ENCODE assay signal across 16 cellular contexts in the genomic region with DNA sequence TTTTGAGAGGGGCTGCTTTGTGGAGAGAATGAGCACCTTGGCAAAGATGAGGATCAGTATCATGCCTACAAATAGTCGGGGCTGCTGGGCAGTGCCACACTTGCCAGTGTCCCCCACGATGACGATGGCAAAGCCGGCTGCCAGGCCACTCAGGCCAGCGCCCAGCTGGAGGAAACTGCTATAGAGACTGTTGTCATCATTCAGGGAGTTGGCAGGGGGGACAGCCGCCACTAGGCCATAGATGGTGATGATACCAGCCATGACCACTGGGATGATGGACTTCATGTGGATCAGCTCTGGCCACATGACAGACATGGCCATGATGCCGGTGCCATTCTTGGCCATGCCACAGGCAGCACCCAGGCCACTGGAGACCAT. TPM values are rescaled to one million over a fixed set of nuclear protein-coding genes. Genes with fewer than 3 reads are reported as not detected.
DNase-seq lines count a peak whose midpoint lies in the region; ATAC-seq and TF ChIP-seq lines count a peak whose summit lies in the region.
"Had no signal": no experiment of that assay in that cellular context is flagged by ENCODE, and none has a peak within 500 bp of the region (broad histone marks: within the 10 kb centered on the region; RNA-seq: fewer than 3 reads in every experiment).

No MANE protein-coding gene starts in this region.

- no peak for TF ChIP-seq POLR2A in upper lobe of left lung (IDR thresholded peaks at IDR 0.05)

- DNase-seq in right cardiac atrium (no peak), cardiac septum (ENCODE audit: low spot score) (no peak), globus pallidus (ENCODE audit: low spot score) (peak; percentile 88), nucleus accumbens (lab: John Stamatoyannopoulos, UW) (peak in 49 of 56 donors; percentile 17 to 83 (median 62)), upper lobe of left lung (no peak), SW 1271 (lab: John Stamatoyannopoulos, UW) (no peak)
- DNase-seq in stimulated activated naive CD8-positive, alpha-beta T cell treated with anti-CD3 and anti-CD28 coated beads, Interleukin-15, Interleukin-2, amounts not matched to agents 100 U/mL and 50 U/mL, for 24 hours, result no peak
- DNase-seq: ACHN; activated naive CD8-positive, alpha-beta T cell treated with anti-CD3 and anti-CD28 coated beads, Interleukin-2, amount 50 U/mL, for 24 hours; activated T-cell treated with anti-CD3 and anti-CD28 coated beads, Interleukin-2, amount 50 U/mL, for 72 hours; effector memory CD8-positive, alpha-beta T cell; NCI-H1048; NCI-H748 treated with DMSO at 0.1 percent for 48 hours; PC-3 had no signal

- peaks cover 23% of the 10 kb centered on the region for H3K4me1 ChIP-seq in right cardiac atrium (ENCODE audit: control insufficient read depth, insufficient read depth, low read length)
- peaks cover 42 to 62% (median 53%) of the 10 kb centered on the region in 4 donors for H3K4me1 ChIP-seq in upper lobe of left lung

- intact Hi-C loops in right cardiac atrium (cut with DNase I), result no loop called here
- intact Hi-C loops in cardiac septum (cut with DNase I), result no loop called here

- WGBS in right cardiac atrium, result 90% methylated on average over 7 of the region's 7 CpGs
- WGBS in upper lobe of left lung, 2 donors, result 66 to 67% methylated on average over 5 to 7 of the region's 7 CpGs

- H3K9me3 ChIP-seq in right cardiac atrium (ENCODE audit: control insufficient read depth, low read length) (no peaks in the 10 kb centered on the region), upper lobe of left lung (no peaks in the 10 kb centered on the region)

- TF ChIP-seq CTCF in upper lobe of left lung (IDR thresholded peaks at IDR 0.05), result peak in 1 of 6 experiments; percentile 9

- H3K36me3 ChIP-seq in upper lobe of left lung, result no peaks in the 10 kb centered on the region

- H3K27me3 ChIP-seq in right cardiac atrium (ENCODE audit: control insufficient read depth, insufficient read depth) (no peaks in the 10 kb centered on the region), upper lobe of left lung (no peaks in the 10 kb centered on the region)

- ATAC-seq in right cardiac atrium (no peak), upper lobe of left lung (ENCODE audit: low FRiP score in 2 of 2) (no peak), GM21381 (IDR thresholded peaks at IDR 0.05; ENCODE audit: unreplicated experiment) (no peak)
- ATAC-seq in stimulated activated naive CD8-positive, alpha-beta T cell treated with anti-CD3 and anti-CD28 coated beads, Interleukin-15, Interleukin-2, amounts not matched to agents 100 U/mL and 50 U/mL, for 24 hours, result no peak
- ATAC-seq: activated naive CD8-positive, alpha-beta T cell treated with anti-CD3 and anti-CD28 coated beads, Interleukin-2, amount 50 U/mL, for 24 hours; activated T-cell treated with anti-CD3 and anti-CD28 coated beads, Interleukin-2, amount 50 U/mL, for 72 hours; effector memory CD8-positive, alpha-beta T cell; PC-3 had no signal

- H3K27ac ChIP-seq in right cardiac atrium (ENCODE audit: low read length), result peak overlapping the region; percentile 24
- peak overlapping the region; percentile 32 to 83 (median 70) for H3K27ac ChIP-seq in upper lobe of left lung

- no peak overlapping the region for H3K4me3 ChIP-seq in right cardiac atrium (ENCODE audit: low read length)
- H3K4me3 ChIP-seq in upper lobe of left lung, result no peak overlapping the region
- H3K4me3 ChIP-seq: K562 had no signal

- TF ChIP-seq EP300 in upper lobe of left lung (IDR thresholded peaks at IDR 0.05), result no peak

RNA-seq across cellular contexts. Expression of a gene that starts 23.8 kb away (rescaled TPM):
- total RNA-seq in right cardiac atrium, result 10 to 100 TPM; 44.5 to 54.7 (median 49.3) TPM
- 31.1 TPM for polyA plus RNA-seq in right cardiac atrium
- 44.0 TPM for total RNA-seq in cardiac septum
- 100 to 1,000 TPM in 4 of 6 donors, 10 to 100 TPM in 2; 52.3 to 311 (median 136) TPM for total RNA-seq in upper lobe of left lung

RNA-seq across cellular contexts. Expression of a gene that starts 42.4 kb away (rescaled TPM):
- 1 to 10 TPM; 2.7 to 3.3 (median 2.8) TPM for total RNA-seq in right cardiac atrium
- polyA plus RNA-seq in right cardiac atrium, result 3.6 TPM
- total RNA-seq in cardiac septum, result 0.46 TPM
- 1 to 10 TPM; 2.6 to 6.3 (median 3.4) TPM for total RNA-seq in upper lobe of left lung

RNA-seq across cellular contexts. Expression of a gene that starts 46.0 kb away (rescaled TPM):
- 100 to 1,000 TPM in 1 of 4 donors, 10 to 100 TPM in 3; 57.6 to 106 (median 68.9) TPM for total RNA-seq in right cardiac atrium
- polyA plus RNA-seq in right cardiac atrium, result 63.6 TPM
- total RNA-seq in cardiac septum, result 5.5 TPM
- 1 to 10 TPM in 3 of 6 donors, under 1 TPM in 1, not detected in 2; 0.61 to 1.7 (median 1.2) TPM for total RNA-seq in upper lobe of left lung
- total RNA-seq: K562 had no signal
- polyA plus RNA-seq: K562 had no signal

RNA-seq across cellular contexts. Expression of a gene that starts 50.0 kb away (rescaled TPM):
- total RNA-seq in right cardiac atrium (10 to 100 TPM; 12.0 to 15.3 (median 13.4) TPM), cardiac septum (9.5 TPM), upper lobe of left lung (10 to 100 TPM; 15.0 to 51.3 (median 37.6) TPM)
- polyA plus RNA-seq in right cardiac atrium, result 10.0 TPM

Comparison
In these comparisons a context has a peak if more than half of its experiments do, and no peak if none do; other contexts are left out.
1. DNase-seq: peak in globus pallidus (single experiment) and nucleus accumbens (49 of 56); none in right cardiac atrium (0 of 3), cardiac septum (single experiment), upper lobe of left lung (0 of 2), stimulated activated naive CD8-positive, alpha-beta T cell treated with anti-CD3 and anti-CD28 coated beads, Interleukin-15, Interleukin-2, amounts not matched to agents 100 U/mL and 50 U/mL, for 24 hours (single experiment) and SW 1271 (0 of 2).